ENCODE assay signal across 8 cellular contexts in genomic region chr20:1122388-1123315, GRCh38. TPM values are rescaled to one million over a fixed set of nuclear protein-coding genes. Genes with fewer than 3 reads are reported as not detected.
DNase-seq lines count a peak whose midpoint lies in the region; ATAC-seq and TF ChIP-seq lines count a peak whose summit lies in the region.

No MANE protein-coding gene starts in this region.

- H3K27ac Mint-ChIP-seq in CD4-positive, CD25-positive, alpha-beta regulatory T cell, result peak overlapping the region in 2 of 3 donors; percentile 29 to 83
- H3K27ac Mint-ChIP-seq in IgD-negative memory B cell, result peak overlapping the region in 2 of 3 donors; percentile 33 to 34
- peak overlapping the region; percentile 72 for H3K27ac Mint-ChIP-seq in activated naive CD8-positive, alpha-beta T cell

- no peaks in the 10 kb centered on the region for H3K9me3 Mint-ChIP-seq in CD4-positive, CD25-positive, alpha-beta regulatory T cell
- no peaks in the 10 kb centered on the region for H3K9me3 Mint-ChIP-seq in IgD-negative memory B cell
- H3K9me3 Mint-ChIP-seq in activated naive CD8-positive, alpha-beta T cell (ENCODE audit: low read depth), result no peaks in the 10 kb centered on the region

- no peak for ATAC-seq in CD4-positive, CD25-positive, alpha-beta regulatory T cell (ENCODE audit: low read depth in 2 of 2)
- ATAC-seq in HG03025 (IDR thresholded peaks at IDR 0.05; ENCODE audit: low FRiP score, unreplicated experiment) (no peak), GM18520 (IDR thresholded peaks at IDR 0.05; ENCODE audit: unreplicated experiment) (no peak)

- H3K4me3 ChIP-seq in CD4-positive, CD25-positive, alpha-beta regulatory T cell (ENCODE audit: low read depth, low read length), result peak overlapping the region; percentile 49
- peak overlapping the region in 1 of 4 donors; percentile 7 for H3K4me3 ChIP-seq in tibial nerve

- no peak for TF ChIP-seq CTCF in tibial nerve (IDR thresholded peaks at IDR 0.05)

- H3K36me3 ChIP-seq in CD4-positive, CD25-positive, alpha-beta regulatory T cell (ENCODE audit: control insufficient read depth, insufficient read depth, low read length), result peaks cover 44% of the 10 kb centered on the region
- peaks cover 0 to 24% (median 10%) of the 10 kb centered on the region in 3 donors for H3K36me3 ChIP-seq in tibial nerve

- H3K27me3 ChIP-seq in CD4-positive, CD25-positive, alpha-beta regulatory T cell (ENCODE audit: control insufficient read depth, insufficient read depth, low read length), result no peaks in the 10 kb centered on the region
- no peaks in the 10 kb centered on the region for H3K27me3 ChIP-seq in tibial nerve

- peaks cover 53% of the 10 kb centered on the region for H3K36me3 Mint-ChIP-seq in CD4-positive, CD25-positive, alpha-beta regulatory T cell
- peaks cover 6% of the 10 kb centered on the region for H3K36me3 Mint-ChIP-seq in IgD-negative memory B cell
- peaks cover 23% of the 10 kb centered on the region for H3K36me3 Mint-ChIP-seq in activated naive CD8-positive, alpha-beta T cell

- no peak for DNase-seq in CD4-positive, CD25-positive, alpha-beta regulatory T cell
- peak; percentile 76 for DNase-seq in iris pigment epithelial cell (ENCODE audit: low read depth)
- peak; percentile 29 to 56 for DNase-seq in tibial nerve (ENCODE audit: low spot score in 2 of 2)
- DNase-seq in cerebellar cortex (ENCODE audit: low spot score), result no peak

- WGBS in tibial nerve, 2 donors, result 29 to 31% methylated on average over 12 of the region's 12 CpGs

- no peak for TF ChIP-seq POLR2A in tibial nerve (IDR thresholded peaks at IDR 0.05)

- no peaks in the 10 kb centered on the region for H3K9me3 ChIP-seq in CD4-positive, CD25-positive, alpha-beta regulatory T cell (ENCODE audit: control insufficient read depth in 2 of 2, low read length in 2 of 2)
- H3K9me3 ChIP-seq in tibial nerve, result no peaks in the 10 kb centered on the region

- H3K4me1 Mint-ChIP-seq in CD4-positive, CD25-positive, alpha-beta regulatory T cell, result peaks cover 42 to 78% (median 68%) of the 10 kb centered on the region in 4 donors
- H3K4me1 Mint-ChIP-seq in IgD-negative memory B cell, result peaks cover 47 to 63% (median 54%) of the 10 kb centered on the region in 3 donors
- peaks cover 68% of the 10 kb centered on the region for H3K4me1 Mint-ChIP-seq in activated naive CD8-positive, alpha-beta T cell (ENCODE audit: low read depth)

- no peaks in the 10 kb centered on the region for H3K27me3 Mint-ChIP-seq in CD4-positive, CD25-positive, alpha-beta regulatory T cell
- no peaks in the 10 kb centered on the region for H3K27me3 Mint-ChIP-seq in IgD-negative memory B cell
- H3K27me3 Mint-ChIP-seq in activated naive CD8-positive, alpha-beta T cell, result no peaks in the 10 kb centered on the region

- peaks cover 60% of the 10 kb centered on the region for H3K4me1 ChIP-seq in CD4-positive, CD25-positive, alpha-beta regulatory T cell (ENCODE audit: control insufficient read depth, insufficient read depth, low read length, poor library complexity, severe bottlenecking)
- H3K4me1 ChIP-seq in tibial nerve, result peaks cover 0 to 72% (median 50%) of the 10 kb centered on the region in 4 donors

- peak overlapping the region; percentile 50 to 97 (median 70) for H3K4me3 Mint-ChIP-seq in CD4-positive, CD25-positive, alpha-beta regulatory T cell
- peak overlapping the region in 3 of 4 donors; percentile 38 to 72 (median 60) for H3K4me3 Mint-ChIP-seq in IgD-negative memory B cell
- H3K4me3 Mint-ChIP-seq in activated naive CD8-positive, alpha-beta T cell, result peak overlapping the region; percentile 61

- TF ChIP-seq EP300 in tibial nerve (IDR thresholded peaks at IDR 0.05), result peak in 1 of 2 donors; percentile 40

- H3K27ac ChIP-seq in CD4-positive, CD25-positive, alpha-beta regulatory T cell (ENCODE audit: insufficient read depth, low read length, poor library complexity, severe bottlenecking), result peak overlapping the region; percentile 28
- H3K27ac ChIP-seq in tibial nerve, result peak overlapping the region in 3 of 4 donors; percentile 36 to 81 (median 64)

RNA-seq across cellular contexts. Expression of gene PSMF1, which starts 4.2 kb away (rescaled TPM):
- 114 TPM for total RNA-seq in CD4-positive, CD25-positive, alpha-beta regulatory T cell
- polyA plus RNA-seq in CD4-positive, CD25-positive, alpha-beta regulatory T cell, result 100 to 1,000 TPM; 151 to 202 (median 160) TPM
- polyA plus RNA-seq in IgD-negative memory B cell, result 163 TPM
- 100 to 1,000 TPM in 2 of 4 donors, 10 to 100 TPM in 2; 70.2 to 140 (median 112) TPM for total RNA-seq in tibial nerve

Comparison
In these comparisons a context has a peak if more than half of its experiments do, and no peak if none do; other contexts are left out.
1. DNase-seq: peak in iris pigment epithelial cell (single experiment) and tibial nerve (2 of 2); none in CD4-positive, CD25-positive, alpha-beta regulatory T cell (0 of 3) and cerebellar cortex (single experiment).
2. Peak in every context shown above with its lines, with median percentiles within 50 percentile points of each other: H3K27ac Mint-ChIP-seq and H3K4me3 Mint-ChIP-seq.